ENCODE assay signal across 10 cellular contexts in genomic region chr21:28111151-28111619, GRCh38.
DNase-seq lines count a peak whose midpoint lies in the region.
"Had no signal": no experiment of that assay in that cellular context is flagged by ENCODE, and none has a peak within 500 bp of the region (broad histone marks: within the 10 kb centered on the region; RNA-seq: fewer than 3 reads in every experiment).

No MANE protein-coding gene starts in this region.

- DNase-seq in GM04504 (ENCODE audit: low read depth), result peak; percentile 92
- peak; percentile 90 for DNase-seq in cerebellar cortex (ENCODE audit: low spot score)
- DNase-seq in iris pigment epithelial cell (ENCODE audit: low read depth), result peak; percentile 84
- DNase-seq in GM19238 (ENCODE audit: insufficient read length, low spot score), result no peak
- DNase-seq in NOMO-1 treated with DMSO at 0.1 percent for 48 hours (lab: John Stamatoyannopoulos, UW; ENCODE audit: unreplicated experiment), result no peak
- no peak for DNase-seq in central memory CD4-positive, alpha-beta T cell
- DNase-seq in NCI-H2081 (lab: John Stamatoyannopoulos, UW), result no peak
- DNase-seq: activated T-cell treated with anti-CD3 and anti-CD28 coated beads, Interleukin-2, amount 50 U/mL, for 72 hours; NCI-H2227 treated with DMSO at 0.1 percent for 48 hours had no signal

- no peaks in the 10 kb centered on the region for H3K36me3 ChIP-seq in skeletal muscle tissue (ENCODE audit: control insufficient read depth in 3 of 3, insufficient read depth in 3 of 3, low read length in 3 of 3)

- peak overlapping the region in 2 of 3 donors; percentile 35 to 52 for H3K9ac ChIP-seq in skeletal muscle tissue (ENCODE audit: low read depth in 1 of 3, low read length in 3 of 3)

- H3K27ac ChIP-seq in skeletal muscle tissue (ENCODE audit: low read depth, low read length), result peak overlapping the region; percentile 43

- H3K4me1 ChIP-seq in skeletal muscle tissue (ENCODE audit: control insufficient read depth in 3 of 3, insufficient read depth in 3 of 3, low read length in 3 of 3), result peaks cover 0 to 13% (median 6%) of the 10 kb centered on the region in 3 donors

- peak overlapping the region; percentile 25 to 59 (median 49) for H3K4me3 ChIP-seq in skeletal muscle tissue (ENCODE audit: low read length in 3 of 3)

- no peaks in the 10 kb centered on the region for H3K27me3 ChIP-seq in skeletal muscle tissue (ENCODE audit: control insufficient read depth in 3 of 3, insufficient read depth in 3 of 3, low read length in 3 of 3)

- no peaks in the 10 kb centered on the region for H3K9me3 ChIP-seq in skeletal muscle tissue (ENCODE audit: control insufficient read depth in 3 of 3, low read length in 3 of 3)

Comparison
In these comparisons a context has a peak if more than half of its experiments do, and no peak if none do; other contexts are left out.
1. DNase-seq: peak in GM04504 (single experiment), cerebellar cortex (single experiment) and iris pigment epithelial cell (single experiment); none in GM19238 (single experiment), NOMO-1 treated with DMSO at 0.1 percent for 48 hours (single experiment), central memory CD4-positive, alpha-beta T cell (single experiment) and NCI-H2081 (0 of 2).